In genomic region chr19:4760285-4760650, GRCh38 we compare ENCODE assay signal across 8 cellular contexts. TPM values are rescaled to one million over a fixed set of nuclear protein-coding genes. Genes with fewer than 3 reads are reported as not detected.
DNase-seq lines count a peak whose midpoint lies in the region; ATAC-seq, FAIRE-seq and TF ChIP-seq lines count a peak whose summit lies in the region.

No MANE protein-coding gene starts in this region.

- no peak overlapping the region; a peak in 1 of 4 replicates for H3K9ac ChIP-seq in K562 (ENCODE audit: insufficient read depth in 1 of 2, low read depth in 2 of 2, low read length in 2 of 2)

- TF ChIP-seq POLR2A in K562 (conservative IDR thresholded peaks at IDR 0.05), result no peak

- ATAC-seq in K562, result no peak
- ATAC-seq in HG03457 (IDR thresholded peaks at IDR 0.05; ENCODE audit: unreplicated experiment), result no peak
- ATAC-seq in HG03108 (IDR thresholded peaks at IDR 0.05; ENCODE audit: unreplicated experiment), result no peak

- H3K4me1 ChIP-seq in A673 (ENCODE audit: insufficient read depth, low read length, poor library complexity, severe bottlenecking), result peaks cover 7% of the 10 kb centered on the region
- no peaks in the 10 kb centered on the region for H3K4me1 ChIP-seq in HEK293 (ENCODE audit: control insufficient read depth, insufficient read depth, low read length)
- peaks cover 0 to 10% of the 10 kb centered on the region in 2 experiments; a peak in 3 of 5 replicates for H3K4me1 ChIP-seq in K562 (replicated peaks in 1 of 2; ENCODE audit: control insufficient read depth in 2 of 2, insufficient read depth in 2 of 2, low read length in 2 of 2)

- POLR2A ChIA-PET in A673 (lab: Charles Lee; ENCODE audit: low non-redundant PET), result interaction anchor here (0.6 kb wide), 1 partner anchor 22 kb away, joined by 4 read pairs; no protein-coding TSS in a partner anchor
- POLR2A ChIA-PET in HEK293 (lab: Yijun Ruan, JAX), result interaction anchor here (1.0 kb wide), 1 partner anchor 9 kb away, joined by 8 read pairs; no protein-coding TSS in a partner anchor
- POLR2A ChIA-PET in K562 (lab: Yijun Ruan, JAX), result interaction anchor here (0.8 kb wide), 1 partner anchor 31 kb away, joined by 4 read pairs; the partner anchor contains the start of gene FEM1A

- H3K4me1 Mint-ChIP-seq in mesothelial cell of epicardium, result peaks cover 6% of the 10 kb centered on the region

- no peaks in the 10 kb centered on the region for H4K20me1 ChIP-seq in K562 (replicated peaks; ENCODE audit: control insufficient read depth, insufficient read depth, low read length)

- intact Hi-C loops in A673 (cut with micrococcal nuclease; ENCODE audit: unreplicated experiment) (no loop called here), K562 (cut with micrococcal nuclease) (no loop called here)

- no peaks in the 10 kb centered on the region for H3K79me2 ChIP-seq in K562 (ENCODE audit: control insufficient read depth, insufficient read depth, low read length)

- H3K27ac Mint-ChIP-seq in mesothelial cell of epicardium, result no peak overlapping the region

- no peaks in the 10 kb centered on the region for H3K9me3 Mint-ChIP-seq in mesothelial cell of epicardium

- H3K4me3 ChIP-seq in A673 (ENCODE audit: low read depth, low read length, poor library complexity, severe bottlenecking) (peak overlapping the region; percentile 37), HEK293 (ENCODE audit: low read depth, low read length) (peak overlapping the region; percentile 26), K562 (no peak overlapping the region; the same call in 1 of the 2 replicates)

- H3K27ac ChIP-seq in A673 (ENCODE audit: low read depth, low read length, poor library complexity, severe bottlenecking) (no peak overlapping the region), HEK293 (ENCODE audit: extremely low read depth, low read depth, low read length) (no peak overlapping the region), K562 (ENCODE audit: extremely low read depth, low read depth, low read length) (no peak overlapping the region)

- TF ChIP-seq EP300 in K562 (IDR thresholded peaks at IDR 0.05; ENCODE audit: low read length), result no peak

- no peak overlapping the region for H3K4me2 ChIP-seq in K562 (ENCODE audit: insufficient read depth, low read length)

- DNase-seq in A673 (ENCODE audit: low spot score) (no peak), K562 (ENCODE audit: extremely low read depth in 1 of 4, low spot score in 3 of 4) (no peak), mesothelial cell of epicardium (ENCODE audit: low spot score in 2 of 2, unreplicated experiment in 2 of 2) (no peak), NOMO-1 treated with DMSO at 0.1 percent for 48 hours (lab: John Stamatoyannopoulos, UW; ENCODE audit: unreplicated experiment) (no peak)
- no peak for DNase-seq in activated CD8-positive, alpha-beta memory T cell treated with anti-CD3 and anti-CD28 coated beads, Interleukin-2, amount 50 U/mL, for 4 hours

- CTCF ChIA-PET in A673 (lab: Charles Lee) (no interaction called here), HEK293 (lab: Yijun Ruan, JAX) (interaction anchor here (0.6 to 1.5 kb wide), 5 partner anchors 9 to 430 kb away, joined by 3 to 8 read pairs (median 3); partner anchors contain the start of gene FEM1A), K562 (lab: Yijun Ruan, JAX; ENCODE audit: low intra/inter-chr PET ratio) (no interaction called here)

- TF ChIP-seq RAD21 in K562 (CRISPR knock-in tag; conservative IDR thresholded peaks at IDR 0.05 in 1 of 2, IDR thresholded peaks at IDR 0.05 in 1 of 2), result no peak

- H3K36me3 ChIP-seq in A673 (ENCODE audit: insufficient read depth, low read length, poor library complexity, severe bottlenecking), result no peaks in the 10 kb centered on the region
- no peaks in the 10 kb centered on the region for H3K36me3 ChIP-seq in HEK293 (ENCODE audit: control insufficient read depth in 2 of 2, insufficient read depth in 1 of 2, low read length in 2 of 2)
- H3K36me3 ChIP-seq in K562 (ENCODE audit: control insufficient read depth, insufficient read depth, low read length), result no peaks in the 10 kb centered on the region

- TF ChIP-seq CTCF in A673 (conservative IDR thresholded peaks at IDR 0.05; ENCODE audit: low read depth, low read length) (no peak), HEK293 (tag by site-specific recombination; IDR thresholded peaks at IDR 0.05) (no peak), K562 (IDR thresholded peaks at IDR 0.05 in 2 of 3, conservative IDR thresholded peaks at IDR 0.05 in 1 of 3; ENCODE audit: insufficient read depth in 2 of 3, low read depth in 1 of 3, low read length in 3 of 3) (no peak), mesothelial cell of epicardium (IDR thresholded peaks at IDR 0.05; ENCODE audit: unreplicated experiment) (no peak)

- H3K36me3 Mint-ChIP-seq in mesothelial cell of epicardium, result no peaks in the 10 kb centered on the region

- FAIRE-seq in K562 (lab: Jason Lieb, UNC), result no peak

- 0 out of 2 replicates have a peak overlapping the region, but pooled peaks have one; percentile 45 for H2AFZ ChIP-seq in K562 (ENCODE audit: low read depth, low read length)

- peak overlapping the region; percentile 50 for H3K4me3 Mint-ChIP-seq in mesothelial cell of epicardium

- H3K9me1 ChIP-seq in K562 (ENCODE audit: control insufficient read depth, insufficient read depth, low read length), result no peaks in the 10 kb centered on the region

- H3K27me3 Mint-ChIP-seq in mesothelial cell of epicardium (ENCODE audit: low read depth), result peaks cover 47% of the 10 kb centered on the region

- BruUV-seq in A673 (replicated peaks; lab: Mats Ljungman, UMichigan) (no TSS peak), K562 (replicated peaks; lab: Mats Ljungman, UMichigan) (no TSS peak)

- H3K27me3 ChIP-seq in A673 (replicated peaks; ENCODE audit: insufficient read depth, low read depth, low read length, poor library complexity) (no peaks in the 10 kb centered on the region), K562 (ENCODE audit: control insufficient read depth in 2 of 2, insufficient read depth in 2 of 2, low read length in 2 of 2) (peaks cover 10 to 59% of the 10 kb centered on the region in 2 experiments; a peak in 4 of 5 replicates)

- WGBS in K562 (ENCODE audit: insufficient coverage, low coverage, missing lambda C conversion rate), result 5% methylated on average over 10 of the region's 10 CpGs

- in situ Hi-C loops in K562 (cut with MboI), result no loop called here

- no peaks in the 10 kb centered on the region for H3K9me3 ChIP-seq in A673 (ENCODE audit: low read depth, low read length, poor library complexity, severe bottlenecking)
- no peaks in the 10 kb centered on the region for H3K9me3 ChIP-seq in HEK293 (ENCODE audit: control insufficient read depth, insufficient read depth, low read depth, low read length)
- no peaks in the 10 kb centered on the region for H3K9me3 ChIP-seq in K562 (replicated peaks; ENCODE audit: control insufficient read depth, insufficient read depth, low read depth, low read length)

TF ChIP-seq in HEK293, 187 proteins besides CTCF, POLR2A, EP300 and RAD21:
- TF ChIP-seq ZNF768 (tag by site-specific recombination; IDR thresholded peaks at IDR 0.05) (peak; percentile 36; the same call in 1 of the 2 replicates), TRIM28 (IDR thresholded peaks at IDR 0.05; ENCODE audit: borderline replicate concordance, low read length) (no peak)

TF ChIP-seq in K562, 482 proteins besides CTCF, POLR2A, EP300 and RAD21 (continues in another document):
- 0 out of 2 replicates have a peak, but pooled peaks have one; percentile 52 for TF ChIP-seq ZKSCAN8 (CRISPR knock-in tag; IDR thresholded peaks at IDR 0.05)
- TF ChIP-seq HMGN3 (IDR thresholded peaks at IDR 0.05; ENCODE audit: borderline replicate concordance, extremely low read depth, insufficient read length, low read depth, low read length), result no peak
- TF ChIP-seq KLF13 (tag; IDR thresholded peaks at IDR 0.05; ENCODE audit: borderline replicate concordance, low read depth), result no peak

RNA-seq across cellular contexts. Expression of gene FEM1A, which starts 31.3 kb away (rescaled TPM):
- total RNA-seq in A673 (2021), result 17.4 and 18.9 TPM in 2 replicates
- 7.0 and 21.1 TPM in 2 replicates for total RNA-seq in K562 (2011; cell fraction: chromatin; rRNA removed; ENCODE audit: low replicate concordance)
- 19.5 and 24.3 TPM in 2 replicates for total RNA-seq in K562 (2011; cell fraction: nucleolus; rRNA removed)
- 12.9 and 14.3 TPM in 2 replicates for total RNA-seq in K562 (2011; cell fraction: nucleoplasm; rRNA removed)
- total RNA-seq in K562 (2014; rRNA removed), result 17.1 and 22.2 TPM in 2 replicates
- 5.9 and 6.8 TPM in 2 replicates for total RNA-seq in K562 (2014; rRNA removed; fragmentation: Illumina TruSeq; extraction: Trizol)
- 10.4 and 10.9 TPM in 2 replicates for total RNA-seq in K562 (2015; rRNA removed; fragmentation: Illumina TruSeq; extraction: Trizol)
- total RNA-seq in K562 (2021), result 18.8 and 19.0 TPM in 2 replicates
- 3.9 and 5.1 TPM in 2 replicates for polyA plus RNA-seq in K562 (2011; rRNA removed)
- 4.3 and 9.5 TPM in 2 replicates for polyA plus RNA-seq in K562 (2011; cell fraction: cytosol; rRNA removed)
- 4.8 and 7.1 TPM in 2 replicates for polyA plus RNA-seq in K562 (2011; cell fraction: nucleus; rRNA removed)
- polyA plus RNA-seq in K562 (2012), result 0.79 and 0.89 TPM in 2 replicates
- polyA plus RNA-seq in K562 (2014; fragmentation: Illumina TruSeq; extraction: Trizol), result 6.3 and 8.2 TPM in 2 replicates
- under 1 TPM; 0.08 to 0.11 TPM for polyA plus RNA-seq in K562 (2014; fragmentation: Nextera tagmentation; extraction: Ambion mirVana)
- polyA plus RNA-seq in K562 (2014; rRNA removed), result 10.2 and 10.7 TPM in 2 replicates
- 7.0 and 7.7 TPM in 2 replicates for polyA minus RNA-seq in K562 (2011; rRNA and poly(A)+ RNA removed)
- 10.6 and 11.6 TPM in 2 replicates for polyA minus RNA-seq in K562 (2011; cell fraction: cytosol; rRNA and poly(A)+ RNA removed)
- 8.9 and 11.9 TPM in 2 replicates for polyA minus RNA-seq in K562 (2011; cell fraction: nucleus; rRNA and poly(A)+ RNA removed)
- total RNA-seq in mesothelial cell of epicardium, result 11.0 to 11.5 TPM (median 11.5 TPM) in 3 replicates

RNA-seq across cellular contexts. Expression of gene DPP9, which starts 36.6 kb away (rescaled TPM):
- total RNA-seq in A673 (2021) (60.2 and 65.7 TPM in 2 replicates), K562 (2014; rRNA removed) (43.0 and 64.9 TPM in 2 replicates), K562 (2014; rRNA removed; fragmentation: Illumina TruSeq; extraction: Trizol) (12.7 and 16.0 TPM in 2 replicates), K562 (2015; rRNA removed; fragmentation: Illumina TruSeq; extraction: Trizol) (23.6 and 24.5 TPM in 2 replicates), K562 (2021) (60.0 and 66.7 TPM in 2 replicates), mesothelial cell of epicardium (36.8 to 37.1 TPM (median 36.9 TPM) in 3 replicates)
- 45.6 and 105 TPM in 2 replicates for total RNA-seq in K562 (2011; cell fraction: chromatin; rRNA removed; ENCODE audit: low replicate concordance)
- total RNA-seq in K562 (2011; cell fraction: nucleolus; rRNA removed), result 61.4 and 62.6 TPM in 2 replicates
- 50.8 and 52.2 TPM in 2 replicates for total RNA-seq in K562 (2011; cell fraction: nucleoplasm; rRNA removed)
- polyA plus RNA-seq in K562 (2011; rRNA removed) (5.4 and 7.1 TPM in 2 replicates), K562 (2014; fragmentation: Illumina TruSeq; extraction: Trizol) (33.5 and 50.1 TPM in 2 replicates), K562 (2014; fragmentation: Nextera tagmentation; extraction: Ambion mirVana) (1 to 10 TPM in 1 of 2 experiments, under 1 TPM in 1; 0.90 to 1.1 TPM), K562 (2014; rRNA removed) (27.8 and 30.6 TPM in 2 replicates)
- polyA plus RNA-seq in K562 (2011; cell fraction: cytosol; rRNA removed), result 6.1 and 12.8 TPM in 2 replicates
- 9.6 and 23.4 TPM in 2 replicates for polyA plus RNA-seq in K562 (2011; cell fraction: nucleus; rRNA removed)
- 26.0 and 32.1 TPM in 2 replicates for polyA plus RNA-seq in K562 (2012)
- polyA minus RNA-seq in K562 (2011; rRNA and poly(A)+ RNA removed), result 4.6 and 8.5 TPM in 2 replicates
- polyA minus RNA-seq in K562 (2011; cell fraction: cytosol; rRNA and poly(A)+ RNA removed), result 17.6 and 18.5 TPM in 2 replicates
- polyA minus RNA-seq in K562 (2011; cell fraction: nucleus; rRNA and poly(A)+ RNA removed), result 17.1 and 24.1 TPM in 2 replicates
